1 cellular context compared by ENCODE assay signal in the genomic region with DNA sequence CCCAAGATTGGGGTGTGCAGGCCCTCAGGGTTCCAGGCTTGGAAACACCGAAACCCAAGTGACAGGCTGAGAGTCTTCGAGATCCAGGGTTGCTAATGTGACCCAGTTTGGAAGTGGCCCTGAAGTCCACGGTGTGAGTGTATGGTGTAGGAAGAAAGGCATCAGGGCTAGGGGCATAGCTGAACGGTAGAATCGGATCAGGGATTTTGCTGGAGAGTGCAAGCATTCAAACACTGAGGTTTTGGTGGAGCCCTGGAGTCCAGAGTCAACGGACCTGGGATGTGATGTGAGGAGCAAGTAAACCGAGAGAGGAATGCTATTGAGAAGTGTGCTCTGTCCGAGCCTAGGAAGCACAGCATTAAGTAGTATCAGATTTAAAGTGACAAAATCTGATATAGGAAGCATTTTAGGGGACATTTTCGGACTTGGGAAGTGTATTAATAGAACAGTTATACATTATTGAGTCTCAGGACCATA.
A peak's percentile ranks its signal among the peaks of the same experiment; 100 is the strongest.
TF ChIP-seq lines count a peak whose summit lies in the region.

No MANE protein-coding gene starts in this region.

TF ChIP-seq in WTC11, 78 proteins besides CTCF, POLR2A, EP300 and RAD21 (continued from another document):
- TF ChIP-seq, protein P1, sequence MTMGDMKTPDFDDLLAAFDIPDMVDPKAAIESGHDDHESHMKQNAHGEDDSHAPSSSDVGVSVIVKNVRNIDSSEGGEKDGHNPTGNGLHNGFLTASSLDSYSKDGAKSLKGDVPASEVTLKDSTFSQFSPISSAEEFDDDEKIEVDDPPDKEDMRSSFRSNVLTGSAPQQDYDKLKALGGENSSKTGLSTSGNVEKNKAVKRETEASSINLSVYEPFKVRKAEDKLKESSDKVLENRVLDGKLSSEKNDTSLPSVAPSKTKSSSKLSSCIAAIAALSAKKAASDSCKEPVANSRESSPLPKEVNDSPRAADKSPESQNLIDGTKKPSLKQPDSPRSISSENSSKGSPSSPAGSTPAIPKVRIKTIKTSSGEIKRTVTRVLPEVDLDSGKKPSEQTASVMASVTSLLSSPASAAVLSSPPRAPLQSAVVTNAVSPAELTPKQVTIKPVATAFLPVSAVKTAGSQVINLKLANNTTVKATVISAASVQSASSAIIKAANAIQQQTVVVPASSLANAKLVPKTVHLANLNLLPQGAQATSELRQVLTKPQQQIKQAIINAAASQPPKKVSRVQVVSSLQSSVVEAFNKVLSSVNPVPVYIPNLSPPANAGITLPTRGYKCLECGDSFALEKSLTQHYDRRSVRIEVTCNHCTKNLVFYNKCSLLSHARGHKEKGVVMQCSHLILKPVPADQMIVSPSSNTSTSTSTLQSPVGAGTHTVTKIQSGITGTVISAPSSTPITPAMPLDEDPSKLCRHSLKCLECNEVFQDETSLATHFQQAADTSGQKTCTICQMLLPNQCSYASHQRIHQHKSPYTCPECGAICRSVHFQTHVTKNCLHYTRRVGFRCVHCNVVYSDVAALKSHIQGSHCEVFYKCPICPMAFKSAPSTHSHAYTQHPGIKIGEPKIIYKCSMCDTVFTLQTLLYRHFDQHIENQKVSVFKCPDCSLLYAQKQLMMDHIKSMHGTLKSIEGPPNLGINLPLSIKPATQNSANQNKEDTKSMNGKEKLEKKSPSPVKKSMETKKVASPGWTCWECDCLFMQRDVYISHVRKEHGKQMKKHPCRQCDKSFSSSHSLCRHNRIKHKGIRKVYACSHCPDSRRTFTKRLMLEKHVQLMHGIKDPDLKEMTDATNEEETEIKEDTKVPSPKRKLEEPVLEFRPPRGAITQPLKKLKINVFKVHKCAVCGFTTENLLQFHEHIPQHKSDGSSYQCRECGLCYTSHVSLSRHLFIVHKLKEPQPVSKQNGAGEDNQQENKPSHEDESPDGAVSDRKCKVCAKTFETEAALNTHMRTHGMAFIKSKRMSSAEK (CRISPR knock-in tag; IDR thresholded peaks at IDR 0.05; ENCODE audit: borderline replicate concordance) = 0 out of 2 replicates have a peak, but pooled peaks have one; percentile 14
- no peak for TF ChIP-seq GRHL2 (CRISPR knock-in tag; IDR thresholded peaks at IDR 0.05; ENCODE audit: insufficient replicate concordance, severe bottlenecking)
